ENCODE assay signal across 8 cellular contexts in genomic region chr3:184565421-184566211, GRCh38. TPM values are rescaled to one million over a fixed set of nuclear protein-coding genes. Genes with fewer than 3 reads are reported as not detected.
DNase-seq lines count a peak whose midpoint lies in the region; ATAC-seq, FAIRE-seq and TF ChIP-seq lines count a peak whose summit lies in the region.

No MANE protein-coding gene starts in this region.

- no peak overlapping the region for H3K27ac ChIP-seq in astrocyte (ENCODE audit: low read depth, low read length)
- H3K27ac ChIP-seq in lower lobe of right lung, result peak overlapping the region; percentile 84

- peaks cover 28 to 31% of the 10 kb centered on the region in 2 donors for H3K27me3 Mint-ChIP-seq in natural killer cell treated with Interleukin-12 subunit alpha and Interleukin-12 subunit beta and Interleukin-15 and Interleukin-18, amount 100 ng/mL, for 72 hours
- H3K27me3 Mint-ChIP-seq in natural killer cell (ENCODE audit: low read depth in 2 of 2) (peaks cover 41 to 59% of the 10 kb centered on the region in 2 donors), astrocyte (ENCODE audit: low read depth, unreplicated experiment) (peaks cover under 1% of the 10 kb centered on the region)

- H3K36me3 Mint-ChIP-seq in natural killer cell treated with Interleukin-12 subunit alpha and Interleukin-12 subunit beta and Interleukin-15 and Interleukin-18, amount 100 ng/mL, for 72 hours, result no peaks in the 10 kb centered on the region
- H3K36me3 Mint-ChIP-seq in natural killer cell (no peaks in the 10 kb centered on the region), astrocyte (ENCODE audit: low read depth, unreplicated experiment) (no peaks in the 10 kb centered on the region)

- H3K9me3 ChIP-seq in astrocyte (ENCODE audit: insufficient read depth, low read depth, low read length) (no peaks in the 10 kb centered on the region), lower lobe of right lung (no peaks in the 10 kb centered on the region)

- H2AFZ ChIP-seq in astrocyte (ENCODE audit: low read depth, low read length), result peak overlapping the region; percentile 41

- no peak for FAIRE-seq in astrocyte (lab: Jason Lieb, UNC)

- H3K4me3 ChIP-seq in astrocyte (ENCODE audit: insufficient read depth, low read depth, low read length) (no peak overlapping the region), lower lobe of right lung (peak overlapping the region; percentile 14)

- no peak for ATAC-seq in natural killer cell treated with Interleukin-12 subunit alpha and Interleukin-12 subunit beta and Interleukin-15 and Interleukin-18, amount 100 ng/mL, for 72 hours
- ATAC-seq in natural killer cell (no peak), lower lobe of right lung (peak; percentile 51 to 63), GM21515 (IDR thresholded peaks at IDR 0.05; ENCODE audit: unreplicated experiment) (no peak)

- H3K4me1 ChIP-seq in astrocyte (ENCODE audit: insufficient read depth, low read length), result peaks cover 41% of the 10 kb centered on the region
- peaks cover 68% of the 10 kb centered on the region for H3K4me1 ChIP-seq in lower lobe of right lung

- no peaks in the 10 kb centered on the region for H4K20me1 ChIP-seq in astrocyte (ENCODE audit: insufficient read depth, low read length)

- no peaks in the 10 kb centered on the region for H3K79me2 ChIP-seq in astrocyte (ENCODE audit: insufficient read depth, low read length)

- H3K4me3 Mint-ChIP-seq in natural killer cell treated with Interleukin-12 subunit alpha and Interleukin-12 subunit beta and Interleukin-15 and Interleukin-18, amount 100 ng/mL, for 72 hours, result no peak overlapping the region
- no peak overlapping the region for H3K4me3 Mint-ChIP-seq in natural killer cell
- peak overlapping the region; percentile 89 for H3K4me3 Mint-ChIP-seq in astrocyte (ENCODE audit: unreplicated experiment)

- H3K4me2 ChIP-seq in astrocyte (ENCODE audit: low read length), result peak overlapping the region; percentile 50

- H3K27me3 ChIP-seq in astrocyte (ENCODE audit: insufficient read depth, low read length), result peaks cover 21% of the 10 kb centered on the region
- H3K27me3 ChIP-seq in lower lobe of right lung (ENCODE audit: low read depth), result peaks cover 5% of the 10 kb centered on the region

- H3K36me3 ChIP-seq in astrocyte (ENCODE audit: insufficient read depth, low read length), result no peaks in the 10 kb centered on the region
- H3K36me3 ChIP-seq in lower lobe of right lung, result no peaks in the 10 kb centered on the region

- intact Hi-C loops in natural killer cell (cut with micrococcal nuclease) (no loop called here), lower lobe of right lung (cut with DNase I) (no loop called here)

- H3K4me1 Mint-ChIP-seq in natural killer cell treated with Interleukin-12 subunit alpha and Interleukin-12 subunit beta and Interleukin-15 and Interleukin-18, amount 100 ng/mL, for 72 hours (ENCODE audit: low read depth in 2 of 2), result peaks cover 7 to 18% of the 10 kb centered on the region in 2 donors
- peaks cover 11 to 12% of the 10 kb centered on the region in 2 donors for H3K4me1 Mint-ChIP-seq in natural killer cell
- peaks cover 51% of the 10 kb centered on the region for H3K4me1 Mint-ChIP-seq in astrocyte (ENCODE audit: low read depth, unreplicated experiment)

- DNase-seq in natural killer cell treated with Interleukin-12 subunit alpha and Interleukin-12 subunit beta and Interleukin-15 and Interleukin-18, amount 100 ng/mL, for 72 hours (ENCODE audit: low spot score), result peak; percentile 31
- DNase-seq in natural killer cell, result no peak
- DNase-seq in astrocyte (ENCODE audit: low read depth), result peak; percentile 89
- peak; percentile 87 for DNase-seq in lower lobe of right lung
- DNase-seq in stimulated activated CD4-positive, alpha-beta T cell treated with anti-CD3 and anti-CD28 coated beads, Interleukin-4, amount 100 ng/mL, for 4 hours, result no peak
- no peak for DNase-seq in activated T-cell treated with anti-CD3 and anti-CD28 coated beads for 4 hours
- no peak for DNase-seq in NCI-H446 (lab: John Stamatoyannopoulos, UW)

- H3K9ac ChIP-seq in astrocyte (ENCODE audit: low read length), result peak overlapping the region; percentile 38

- H3K9me3 Mint-ChIP-seq in natural killer cell treated with Interleukin-12 subunit alpha and Interleukin-12 subunit beta and Interleukin-15 and Interleukin-18, amount 100 ng/mL, for 72 hours, result no peaks in the 10 kb centered on the region
- no peaks in the 10 kb centered on the region for H3K9me3 Mint-ChIP-seq in natural killer cell
- no peaks in the 10 kb centered on the region for H3K9me3 Mint-ChIP-seq in astrocyte (ENCODE audit: unreplicated experiment)

- no peak overlapping the region for H3K27ac Mint-ChIP-seq in natural killer cell treated with Interleukin-12 subunit alpha and Interleukin-12 subunit beta and Interleukin-15 and Interleukin-18, amount 100 ng/mL, for 72 hours
- H3K27ac Mint-ChIP-seq in natural killer cell, result no peak overlapping the region
- peak overlapping the region; percentile 14 for H3K27ac Mint-ChIP-seq in astrocyte (ENCODE audit: unreplicated experiment)

- TF ChIP-seq CTCF in natural killer cell (IDR thresholded peaks at IDR 0.05) (no peak), astrocyte (IDR thresholded peaks at IDR 0.05; ENCODE audit: insufficient read depth, low read depth, low read length) (no peak), lower lobe of right lung (IDR thresholded peaks at IDR 0.05) (no peak)

RNA-seq across cellular contexts. Expression of gene EPHB3, which starts 4.0 kb away (rescaled TPM):
- not detected for total RNA-seq in natural killer cell treated with Interleukin-12 subunit alpha and Interleukin-12 subunit beta and Interleukin-15 and Interleukin-18, amount 100 ng/mL, for 72 hours
- total RNA-seq in natural killer cell (not detected), astrocyte (17.2 and 27.0 TPM in 2 replicates), lower lobe of right lung (4.9 TPM)

Comparison
In these comparisons a context has a peak if more than half of its experiments do, and no peak if none do; other contexts are left out.
1. DNase-seq: peak in natural killer cell treated with Interleukin-12 subunit alpha and Interleukin-12 subunit beta and Interleukin-15 and Interleukin-18, amount 100 ng/mL, for 72 hours (single experiment), astrocyte (single experiment) and lower lobe of right lung (single experiment); none in natural killer cell (single experiment), stimulated activated CD4-positive, alpha-beta T cell treated with anti-CD3 and anti-CD28 coated beads, Interleukin-4, amount 100 ng/mL, for 4 hours (0 of 2), activated T-cell treated with anti-CD3 and anti-CD28 coated beads for 4 hours (single experiment) and NCI-H446 (0 of 2).
2. ATAC-seq: peak in lower lobe of right lung (2 of 2); none in natural killer cell treated with Interleukin-12 subunit alpha and Interleukin-12 subunit beta and Interleukin-15 and Interleukin-18, amount 100 ng/mL, for 72 hours (0 of 2), natural killer cell (0 of 3) and GM21515 (single experiment).